ENCODE assay signal across 8 cellular contexts in genomic region chr20:30291064-30291379, GRCh38.
DNase-seq lines count a peak whose midpoint lies in the region; ATAC-seq and TF ChIP-seq lines count a peak whose summit lies in the region.
"Not testable (repeated sequence)": the region's sequence is repeated elsewhere in the genome, so short reads cannot be mapped to it uniquely, and the experiment has no call there.

No MANE protein-coding gene starts in this region.

- not testable (repeated sequence) for H3K27me3 Mint-ChIP-seq in CD4-positive, CD25-positive, alpha-beta regulatory T cell; activated B cell treated with CpG ODN at 0.5 μM for 24 hours; activated T-cell treated with anti-CD3 and anti-CD28 coated beads, Interleukin-2, amount 50 U/mL, for 72 hours (ENCODE audit: low read depth); activated naive CD8-positive, alpha-beta T cell treated with anti-CD3 and anti-CD28 coated beads for 36 hours; immature natural killer cell (ENCODE audit: low read depth in 3 of 3)
- H3K27me3 Mint-ChIP-seq in GM23338 (ENCODE audit: insufficient read depth, low read depth, poor library complexity): peaks cover 11% of the 10 kb centered on the region
- peaks cover 0 to 11% (median 0%) of the 10 kb centered on the region in 5 donors for H3K27me3 Mint-ChIP-seq in naive thymus-derived CD8-positive, alpha-beta T cell

- DNase-seq in CD4-positive, CD25-positive, alpha-beta regulatory T cell; GM23338 (ENCODE audit: low spot score); activated B cell treated with CpG ODN at 0.5 μM for 24 hours; activated T-cell treated with anti-CD3 and anti-CD28 coated beads, Interleukin-2, amount 50 U/mL, for 72 hours; activated naive CD8-positive, alpha-beta T cell treated with anti-CD3 and anti-CD28 coated beads for 36 hours; immature natural killer cell; naive thymus-derived CD8-positive, alpha-beta T cell; stomach: not testable (repeated sequence)

- not testable (repeated sequence) for TF ChIP-seq CTCF in GM23338 (conservative IDR thresholded peaks at IDR 0.05; ENCODE audit: low read depth in 2 of 2); activated B cell treated with CpG ODN at 0.5 μM for 24 hours (IDR thresholded peaks at IDR 0.05); stomach (IDR thresholded peaks at IDR 0.05)

- H2AFZ ChIP-seq in GM23338: not testable (repeated sequence)

- not testable (repeated sequence) for H3K36me3 Mint-ChIP-seq in CD4-positive, CD25-positive, alpha-beta regulatory T cell; activated B cell treated with CpG ODN at 0.5 μM for 24 hours (ENCODE audit: low read depth); activated T-cell treated with anti-CD3 and anti-CD28 coated beads, Interleukin-2, amount 50 U/mL, for 72 hours (ENCODE audit: insufficient read depth in 2 of 2); activated naive CD8-positive, alpha-beta T cell treated with anti-CD3 and anti-CD28 coated beads for 36 hours; immature natural killer cell; naive thymus-derived CD8-positive, alpha-beta T cell
- peaks cover 19% of the 10 kb centered on the region for H3K36me3 Mint-ChIP-seq in GM23338 (ENCODE audit: low read depth)

- H3K4me1 Mint-ChIP-seq in CD4-positive, CD25-positive, alpha-beta regulatory T cell: peaks cover 6 to 26% (median 11%) of the 10 kb centered on the region in 4 donors
- peaks cover 29% of the 10 kb centered on the region for H3K4me1 Mint-ChIP-seq in GM23338
- peaks cover 18% of the 10 kb centered on the region for H3K4me1 Mint-ChIP-seq in activated B cell treated with CpG ODN at 0.5 μM for 24 hours
- peaks cover 22% of the 10 kb centered on the region for H3K4me1 Mint-ChIP-seq in activated T-cell treated with anti-CD3 and anti-CD28 coated beads, Interleukin-2, amount 50 U/mL, for 72 hours (ENCODE audit: low read depth)
- peaks cover 19% of the 10 kb centered on the region for H3K4me1 Mint-ChIP-seq in activated naive CD8-positive, alpha-beta T cell treated with anti-CD3 and anti-CD28 coated beads for 36 hours
- H3K4me1 Mint-ChIP-seq in immature natural killer cell: peaks cover 13 to 42% of the 10 kb centered on the region in 2 donors
- peaks cover 11 to 25% (median 20%) of the 10 kb centered on the region in 4 donors for H3K4me1 Mint-ChIP-seq in naive thymus-derived CD8-positive, alpha-beta T cell

- H3K4me1 ChIP-seq in CD4-positive, CD25-positive, alpha-beta regulatory T cell (ENCODE audit: control insufficient read depth, insufficient read depth, low read length, poor library complexity, severe bottlenecking): not testable (repeated sequence)
- H3K4me1 ChIP-seq in GM23338 (ENCODE audit: insufficient read depth): peaks cover 21% of the 10 kb centered on the region
- H3K4me1 ChIP-seq in stomach: peaks cover 0 to 41% (median 3%) of the 10 kb centered on the region in 4 donors

- H3K27me3 ChIP-seq in CD4-positive, CD25-positive, alpha-beta regulatory T cell (ENCODE audit: control insufficient read depth, insufficient read depth, low read length); GM23338 (ENCODE audit: insufficient read depth); stomach: not testable (repeated sequence)

- not testable (repeated sequence) for TF ChIP-seq POLR2A in stomach (IDR thresholded peaks at IDR 0.05)

- CTCF ChIA-PET in activated B cell treated with CpG ODN at 0.5 μM for 24 hours (lab: Charles Lee): not testable (repeated sequence)

- H3K36me3 ChIP-seq in CD4-positive, CD25-positive, alpha-beta regulatory T cell (ENCODE audit: control insufficient read depth, insufficient read depth, low read length); GM23338 (ENCODE audit: insufficient read depth); stomach: not testable (repeated sequence)

- not testable (repeated sequence) for H3K79me2 ChIP-seq in GM23338 (replicated peaks; ENCODE audit: insufficient read depth)

- H3K27ac Mint-ChIP-seq in CD4-positive, CD25-positive, alpha-beta regulatory T cell: peak overlapping the region in 1 of 3 donors; percentile 91
- not testable (repeated sequence) for H3K27ac Mint-ChIP-seq in GM23338, activated B cell treated with CpG ODN at 0.5 μM for 24 hours
- H3K27ac Mint-ChIP-seq in activated T-cell treated with anti-CD3 and anti-CD28 coated beads, Interleukin-2, amount 50 U/mL, for 72 hours: peak overlapping the region; percentile 92
- peak overlapping the region; percentile 51 for H3K27ac Mint-ChIP-seq in activated naive CD8-positive, alpha-beta T cell treated with anti-CD3 and anti-CD28 coated beads for 36 hours
- H3K27ac Mint-ChIP-seq in immature natural killer cell: peak overlapping the region in 4 of 6 donors; percentile 4 to 93 (median 76)
- H3K27ac Mint-ChIP-seq in naive thymus-derived CD8-positive, alpha-beta T cell: peak overlapping the region in 8 of 10 donors; percentile 4 to 97 (median 90)

- intact Hi-C loops in activated B cell treated with CpG ODN at 0.5 μM for 24 hours (cut with micrococcal nuclease); stomach (cut with DNase I; ENCODE audit: low total_unique reads): not testable (repeated sequence)

- not testable (repeated sequence) for H3F3A ChIP-seq in GM23338 (replicated peaks; ENCODE audit: low read depth)

- H3K27ac ChIP-seq in CD4-positive, CD25-positive, alpha-beta regulatory T cell (ENCODE audit: insufficient read depth, low read length, poor library complexity, severe bottlenecking); GM23338 (ENCODE audit: low read depth): not testable (repeated sequence)
- H3K27ac ChIP-seq in stomach: peak overlapping the region in 3 of 5 donors; percentile 74 to 88 (median 87)

- peak overlapping the region; percentile 72; the same call in 1 of the 2 replicates for H3K4me2 ChIP-seq in GM23338

- WGBS in stomach, 5 donors: 21 to 66% (median 27%) methylated on average over 2 to 4 of the region's 4 CpGs

- not testable (repeated sequence) for H3K4me3 ChIP-seq in CD4-positive, CD25-positive, alpha-beta regulatory T cell (ENCODE audit: low read depth, low read length); GM23338; stomach

- peak overlapping the region in 3 of 4 donors; percentile 38 to 84 (median 72) for H3K4me3 Mint-ChIP-seq in CD4-positive, CD25-positive, alpha-beta regulatory T cell
- H3K4me3 Mint-ChIP-seq in GM23338 (peak overlapping the region; percentile 35), activated B cell treated with CpG ODN at 0.5 μM for 24 hours (peak overlapping the region; percentile 54), immature natural killer cell (peak overlapping the region in 4 of 5 donors; percentile 9 to 72 (median 64))
- H3K4me3 Mint-ChIP-seq in activated T-cell treated with anti-CD3 and anti-CD28 coated beads, Interleukin-2, amount 50 U/mL, for 72 hours: peak overlapping the region; percentile 44 to 86
- peak overlapping the region; percentile 66 for H3K4me3 Mint-ChIP-seq in activated naive CD8-positive, alpha-beta T cell treated with anti-CD3 and anti-CD28 coated beads for 36 hours
- peak overlapping the region in 9 of 10 donors; percentile 7 to 85 (median 75) for H3K4me3 Mint-ChIP-seq in naive thymus-derived CD8-positive, alpha-beta T cell

- not testable (repeated sequence) for H3K9me3 Mint-ChIP-seq in CD4-positive, CD25-positive, alpha-beta regulatory T cell; activated B cell treated with CpG ODN at 0.5 μM for 24 hours; activated T-cell treated with anti-CD3 and anti-CD28 coated beads, Interleukin-2, amount 50 U/mL, for 72 hours; activated naive CD8-positive, alpha-beta T cell treated with anti-CD3 and anti-CD28 coated beads for 36 hours
- H3K9me3 Mint-ChIP-seq in GM23338 (peaks cover 51% of the 10 kb centered on the region), immature natural killer cell (peaks cover 0 to 61% (median 14%) of the 10 kb centered on the region in 6 donors)
- H3K9me3 Mint-ChIP-seq in naive thymus-derived CD8-positive, alpha-beta T cell: peaks cover 0 to 31% (median 2%) of the 10 kb centered on the region in 9 donors

- POLR2A ChIA-PET in activated B cell treated with CpG ODN at 0.5 μM for 24 hours (lab: Charles Lee): interaction anchor here (1.2 kb wide), 1 partner anchor 86 kb away, joined by 7 read pairs; no protein-coding TSS in a partner anchor
- POLR2A ChIA-PET in naive thymus-derived CD8-positive, alpha-beta T cell (lab: Charles Lee): not testable (repeated sequence)

- H3K9me2 ChIP-seq in GM23338 (ENCODE audit: insufficient read depth): not testable (repeated sequence)

- not testable (repeated sequence) for H3K9me3 ChIP-seq in CD4-positive, CD25-positive, alpha-beta regulatory T cell (ENCODE audit: control insufficient read depth in 2 of 2, low read length in 2 of 2); stomach

- TF ChIP-seq EP300 in stomach (IDR thresholded peaks at IDR 0.05): not testable (repeated sequence)

- not testable (repeated sequence) for H4K20me1 ChIP-seq in GM23338 (replicated peaks; ENCODE audit: insufficient read depth)

- ATAC-seq in CD4-positive, CD25-positive, alpha-beta regulatory T cell (ENCODE audit: low read depth in 2 of 2); GM23338; activated B cell treated with CpG ODN at 0.5 μM for 24 hours (ENCODE audit: low read depth); activated T-cell treated with anti-CD3 and anti-CD28 coated beads, Interleukin-2, amount 50 U/mL, for 72 hours (replicated peaks in 1 of 2); naive thymus-derived CD8-positive, alpha-beta T cell: not testable (repeated sequence)
